Comparison of ENCODE assay signal across 8 cellular contexts in genomic region chr16:10558746-10559641, GRCh38. TPM values are rescaled to one million over a fixed set of nuclear protein-coding genes. Genes with fewer than 3 reads are reported as not detected.
A peak's percentile ranks its signal among the peaks of the same experiment; 100 is the strongest.
DNase-seq lines count a peak whose midpoint lies in the region; ATAC-seq and TF ChIP-seq lines count a peak whose summit lies in the region.

No MANE protein-coding gene starts in this region.

- peaks cover 5% of the 10 kb centered on the region for H3K9me3 Mint-ChIP-seq in activated CD4-positive, alpha-beta T cell treated with anti-CD3 and anti-CD28 coated beads, Interleukin-2, amount 10 ng/mL, durations not matched to agents 7 days and 5 days

- no peaks in the 10 kb centered on the region for H3K4me1 Mint-ChIP-seq in activated CD4-positive, alpha-beta T cell treated with anti-CD3 and anti-CD28 coated beads, Interleukin-2, amount 10 ng/mL, durations not matched to agents 7 days and 5 days

- H3K27me3 Mint-ChIP-seq in activated CD4-positive, alpha-beta T cell treated with anti-CD3 and anti-CD28 coated beads, Interleukin-2, amount 10 ng/mL, durations not matched to agents 7 days and 5 days: peaks cover 12% of the 10 kb centered on the region

- ATAC-seq in HG03025 (IDR thresholded peaks at IDR 0.05; ENCODE audit: low FRiP score, unreplicated experiment): no peak

- H3K4me3 ChIP-seq in breast epithelium: peak overlapping the region; percentile 25 to 63 (median 32)
- H3K4me3 ChIP-seq in skin epidermis: no peak overlapping the region

- no peaks in the 10 kb centered on the region for H3K27me3 ChIP-seq in breast epithelium

- H3K4me3 Mint-ChIP-seq in activated CD4-positive, alpha-beta T cell treated with anti-CD3 and anti-CD28 coated beads, Interleukin-2, amount 10 ng/mL, durations not matched to agents 7 days and 5 days: no peak overlapping the region

- no peak for TF ChIP-seq POLR2A in breast epithelium (IDR thresholded peaks at IDR 0.05)

- TF ChIP-seq CTCF in breast epithelium (IDR thresholded peaks at IDR 0.05): no peak

- no peaks in the 10 kb centered on the region for H3K36me3 Mint-ChIP-seq in activated CD4-positive, alpha-beta T cell treated with anti-CD3 and anti-CD28 coated beads, Interleukin-2, amount 10 ng/mL, durations not matched to agents 7 days and 5 days (ENCODE audit: low read depth)

- CTCF ChIA-PET in activated CD4-positive, alpha-beta T cell treated with anti-CD3 and anti-CD28 coated beads, Interleukin-2, amount 10 ng/mL, durations not matched to agents 7 days and 5 days (lab: Charles Lee): no interaction called here

- H3K27ac ChIP-seq in breast epithelium: peak overlapping the region; percentile 81 to 98
- peak overlapping the region in 18 of 21 experiments; percentile 7 to 92 (median 78) for H3K27ac ChIP-seq in skin epidermis

- peaks cover 5 to 6% of the 10 kb centered on the region in 2 donors for H3K4me1 ChIP-seq in breast epithelium

- POLR2A ChIA-PET in activated CD4-positive, alpha-beta T cell treated with anti-CD3 and anti-CD28 coated beads, Interleukin-2, amount 10 ng/mL, durations not matched to agents 7 days and 5 days (lab: Charles Lee): no interaction called here

- no peak overlapping the region for H3K27ac Mint-ChIP-seq in activated CD4-positive, alpha-beta T cell treated with anti-CD3 and anti-CD28 coated beads, Interleukin-2, amount 10 ng/mL, durations not matched to agents 7 days and 5 days

- H3K36me3 ChIP-seq in breast epithelium: no peaks in the 10 kb centered on the region

- H3K9me3 ChIP-seq in breast epithelium: peaks cover 7 to 8% of the 10 kb centered on the region in 2 donors

- intact Hi-C loops in breast epithelium (cut with DNase I; ENCODE audit: low total_unique reads): no loop called here

- peak; percentile 50 for DNase-seq in GOT3 (lab: John Stamatoyannopoulos, UW)
- DNase-seq in breast epithelium (ENCODE audit: low spot score in 2 of 2): peak; percentile 72 to 78
- peak; percentile 11 for DNase-seq in inferior parietal cortex (ENCODE audit: extremely low spot score)
- no peak for DNase-seq in NK-92 treated with Interleukin-12 subunit alpha and Interleukin-12 subunit beta, amount 100 ng/mL, for 24 hours (lab: John Stamatoyannopoulos, UW)
- DNase-seq in activated CD4-positive, alpha-beta T cell treated with anti-CD3 and anti-CD28 coated beads, Interleukin-2, amount 10 ng/mL, durations not matched to agents 7 days and 5 days: no peak
- no peak for DNase-seq in HK-2 (ENCODE audit: unreplicated experiment)

RNA-seq across cellular contexts. Expression of gene EMP2, which starts 21.4 kb away (rescaled TPM):
- 10 to 100 TPM; 46.9 to 69.2 (median 66.0) TPM for total RNA-seq in breast epithelium
- total RNA-seq in activated CD4-positive, alpha-beta T cell treated with anti-CD3 and anti-CD28 coated beads, Interleukin-2, amount 10 ng/mL, durations not matched to agents 7 days and 5 days: not detected

Comparison
In these comparisons a context has a peak if more than half of its experiments do, and no peak if none do; other contexts are left out.
1. DNase-seq: peak in GOT3 (single experiment), breast epithelium (2 of 2) and inferior parietal cortex (single experiment); none in NK-92 treated with Interleukin-12 subunit alpha and Interleukin-12 subunit beta, amount 100 ng/mL, for 24 hours (single experiment), activated CD4-positive, alpha-beta T cell treated with anti-CD3 and anti-CD28 coated beads, Interleukin-2, amount 10 ng/mL, durations not matched to agents 7 days and 5 days (single experiment) and HK-2 (single experiment).
2. H3K4me3 ChIP-seq: peak in breast epithelium (3 of 3); none in skin epidermis (0 of 7).
3. RNA of gene EMP2, which starts 21.4 kb away (total RNA-seq): 46.9 to 69.2 TPM in breast epithelium; not detected in activated CD4-positive, alpha-beta T cell treated with anti-CD3 and anti-CD28 coated beads, Interleukin-2, amount 10 ng/mL, durations not matched to agents 7 days and 5 days; every median in the first group is over 10 times any median in the second.